8 cellular contexts compared by ENCODE assay signal in the genomic region with DNA sequence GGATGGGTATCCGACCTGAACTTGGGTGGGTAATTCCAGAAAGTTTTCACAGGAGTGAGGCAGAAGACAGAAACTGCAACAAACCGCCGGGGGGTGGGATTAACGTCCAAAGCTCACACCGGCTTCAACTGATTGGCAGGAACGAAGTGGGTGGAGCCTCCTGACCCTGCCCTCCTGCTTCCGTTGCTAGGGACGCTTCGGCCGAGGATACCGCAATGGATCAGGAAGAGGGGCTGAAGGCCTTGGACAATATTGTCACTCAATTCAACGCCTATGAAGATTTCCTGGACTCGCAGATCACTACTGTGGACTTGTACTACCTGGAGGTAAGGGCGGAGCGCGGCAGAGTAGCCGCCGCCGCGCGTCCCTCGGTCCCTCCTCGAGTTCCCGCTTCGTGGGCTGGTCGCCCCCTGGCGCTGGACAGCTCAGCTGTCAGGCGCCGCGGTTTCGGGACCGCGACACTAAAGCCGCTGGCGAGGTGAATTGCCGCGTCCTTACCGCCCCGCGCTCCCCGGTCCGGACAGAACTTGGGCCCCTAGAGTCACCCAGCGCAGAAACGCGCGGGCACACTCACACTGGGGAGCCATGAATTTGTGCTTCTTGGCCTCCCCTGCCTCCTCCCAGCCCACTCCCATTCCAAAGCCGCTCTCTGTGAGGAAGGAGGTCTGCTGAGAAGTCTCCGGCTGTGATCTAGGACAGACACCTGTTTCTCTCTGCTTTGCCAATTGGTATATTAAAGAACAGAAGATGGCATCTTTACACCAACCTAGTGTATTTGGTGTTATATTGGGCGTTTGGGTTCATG. TPM values are rescaled to one million over a fixed set of nuclear protein-coding genes. Genes with fewer than 3 reads are reported as not detected.
DNase-seq lines count a peak whose midpoint lies in the region; ATAC-seq, FAIRE-seq and TF ChIP-seq lines count a peak whose summit lies in the region.

A gene (plus strand): TSS at position 177 of the 805 bp plus-strand sequence.

- no peak for TF ChIP-seq CTCF in omental fat pad (IDR thresholded peaks at IDR 0.05)
- TF ChIP-seq CTCF in tibial artery (IDR thresholded peaks at IDR 0.05) = peak in 1 of 2 experiments; percentile 26

- CTCF ChIA-PET in activated naive CD4-positive, alpha-beta T cell treated with anti-CD3 and anti-CD28 coated beads for 36 hours (lab: Charles Lee) = no interaction called here

- intact Hi-C loops in activated naive CD4-positive, alpha-beta T cell treated with anti-CD3 and anti-CD28 coated beads for 36 hours (cut with micrococcal nuclease) = loop anchor here (5.0 kb wide), 2 partner anchors 133 to 1383 kb away; no protein-coding TSS in a partner anchor
- intact Hi-C loops in tibial artery (cut with DNase I; ENCODE audit: low total_unique reads) = no loop called here

- H3K36me3 ChIP-seq in HUES6 (ENCODE audit: control insufficient read depth, insufficient read depth, low read length) (no peaks in the 10 kb centered on the region), tibial artery (no peaks in the 10 kb centered on the region)

- peak; percentile 77 for FAIRE-seq in RCC 7860 (lab: Jason Lieb, UNC)

- peak within 1 kb of the TSS; percentile 65 for H3K4me3 ChIP-seq in HUES6 (ENCODE audit: low read depth, low read length)
- peak within 1 kb of the TSS; percentile 44 to 53 for H3K4me3 ChIP-seq in tibial artery

- H3K36me3 Mint-ChIP-seq in activated naive CD4-positive, alpha-beta T cell treated with anti-CD3 and anti-CD28 coated beads for 36 hours (ENCODE audit: low read depth) = no peaks in the 10 kb centered on the region

- no peak within 1 kb of the TSS for H3K27ac Mint-ChIP-seq in activated naive CD4-positive, alpha-beta T cell treated with anti-CD3 and anti-CD28 coated beads for 36 hours

- no peaks in the 10 kb centered on the region for H3K9me3 Mint-ChIP-seq in activated naive CD4-positive, alpha-beta T cell treated with anti-CD3 and anti-CD28 coated beads for 36 hours

- peak within 1 kb of the TSS; percentile 77 for H3K4me3 Mint-ChIP-seq in activated naive CD4-positive, alpha-beta T cell treated with anti-CD3 and anti-CD28 coated beads for 36 hours

- no peak within 1 kb of the TSS for H3K9ac ChIP-seq in HUES6 (ENCODE audit: low read length)

- H3K4me1 ChIP-seq in HUES6 (ENCODE audit: control insufficient read depth, insufficient read depth, low read length) (peaks cover 5% of the 10 kb centered on the region; the same call in 1 of the 2 replicates), tibial artery (peaks cover 0 to 12% (median 9%) of the 10 kb centered on the region in 4 donors)

- DNase-seq in DMS 273 treated with DMSO at 0.1 percent for 48 hours (lab: John Stamatoyannopoulos, UW) = peak; percentile 69
- peak; percentile 77 for DNase-seq in RCC 7860 (ENCODE audit: low spot score)
- DNase-seq in activated naive CD4-positive, alpha-beta T cell treated with anti-CD3 and anti-CD28 coated beads for 36 hours = peak; percentile 84
- DNase-seq in glomerular visceral epithelial cell (ENCODE audit: extremely low spot score) = peak; percentile 93
- DNase-seq in omental fat pad (ENCODE audit: low spot score) = peak; percentile 67
- peak; percentile 65 to 71 for DNase-seq in tibial artery

- no peaks in the 10 kb centered on the region for H3K9me3 ChIP-seq in HUES6 (ENCODE audit: control insufficient read depth, insufficient read depth, low read depth, low read length)
- H3K9me3 ChIP-seq in tibial artery = no peaks in the 10 kb centered on the region

- peaks cover 9% of the 10 kb centered on the region for H3K27me3 Mint-ChIP-seq in activated naive CD4-positive, alpha-beta T cell treated with anti-CD3 and anti-CD28 coated beads for 36 hours (ENCODE audit: low read depth)

- H3K27me3 ChIP-seq in HUES6 (ENCODE audit: control insufficient read depth, insufficient read depth, low read length) = peaks cover 53% of the 10 kb centered on the region
- peaks cover 0 to 19% of the 10 kb centered on the region in 2 donors for H3K27me3 ChIP-seq in tibial artery

- H3K4me1 Mint-ChIP-seq in activated naive CD4-positive, alpha-beta T cell treated with anti-CD3 and anti-CD28 coated beads for 36 hours (ENCODE audit: low read depth) = peaks cover 5% of the 10 kb centered on the region

- H3K27ac ChIP-seq in HUES6 (ENCODE audit: low read depth, low read length) = no peak within 1 kb of the TSS
- H3K27ac ChIP-seq in tibial artery = no peak within 1 kb of the TSS

- ATAC-seq in GM21528 (IDR thresholded peaks at IDR 0.05; ENCODE audit: low FRiP score, unreplicated experiment) (peak; percentile 98), omental fat pad (ENCODE audit: low FRiP score) (peak; percentile 96)

RNA-seq across cellular contexts. Expression of the gene that starts here (rescaled TPM):
- not detected for total RNA-seq in activated naive CD4-positive, alpha-beta T cell treated with anti-CD3 and anti-CD28 coated beads for 36 hours
- under 1 TPM in 1 of 4 donors, not detected in 3; 0.79 TPM for total RNA-seq in omental fat pad

Comparison
In these comparisons a context has a peak if more than half of its experiments do, and no peak if none do; other contexts are left out.
1. Peak in DNase-seq in activated naive CD4-positive, alpha-beta T cell treated with anti-CD3 and anti-CD28 coated beads for 36 hours; RNA of the gene not detected or under 1 TPM.
2. Peak in DNase-seq and ATAC-seq in omental fat pad; RNA of the gene not detected or under 1 TPM.